Comparison of ENCODE assay signal across 1 cellular context in genomic region chr2:222751821-222752719, GRCh38.
TF ChIP-seq lines count a peak whose summit lies in the region.

No MANE protein-coding gene starts in this region.

TF ChIP-seq in GM23338, 12 proteins besides CTCF, POLR2A, EP300 and RAD21 (continued from another document):
- no peak for TF ChIP-seq ZNF462 (CRISPR knock-in tag; IDR thresholded peaks at IDR 0.05)
